ENCODE assay signal across 11 cellular contexts in the genomic region with DNA sequence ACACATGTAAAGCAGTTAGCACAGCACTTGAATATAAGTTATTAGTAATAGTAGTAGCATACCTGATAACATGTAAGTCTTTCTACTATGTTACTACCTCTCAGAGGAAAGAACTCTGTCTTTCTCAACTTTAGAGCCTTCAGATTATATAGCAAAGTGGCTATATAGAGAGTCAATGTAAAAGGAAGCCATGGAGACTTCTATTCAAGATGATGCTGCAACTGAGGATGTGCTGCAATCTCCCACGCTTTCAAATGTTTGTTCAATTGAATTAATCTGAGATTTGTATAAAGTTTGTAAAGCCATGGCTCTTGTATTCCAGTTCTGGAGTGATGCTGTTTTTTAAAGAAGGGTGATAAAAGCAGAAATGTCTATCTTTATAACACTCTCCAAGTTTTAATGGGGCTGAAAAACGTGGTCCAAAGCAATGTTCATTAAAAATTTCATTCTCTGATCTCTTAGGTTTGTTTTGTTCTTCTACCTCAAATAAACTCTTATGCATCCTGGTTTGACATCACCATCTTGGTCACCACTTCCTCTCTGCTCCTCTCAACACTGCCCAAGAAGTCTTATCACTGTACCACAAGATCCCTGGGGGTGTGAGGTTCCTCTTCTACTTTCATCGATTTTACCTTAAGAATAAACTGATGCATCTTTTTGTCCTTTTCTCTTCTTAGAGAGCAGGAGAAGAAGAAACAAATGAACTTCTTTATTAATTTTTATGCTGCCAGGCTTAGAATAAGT. TPM values are rescaled to one million over a fixed set of nuclear protein-coding genes. Genes with fewer than 3 reads are reported as not detected.
A peak's percentile ranks its signal among the peaks of the same experiment; 100 is the strongest.
DNase-seq lines count a peak whose midpoint lies in the region; ATAC-seq and TF ChIP-seq lines count a peak whose summit lies in the region.
"Had no signal": no experiment of that assay in that cellular context is flagged by ENCODE, and none has a peak within 500 bp of the region (broad histone marks: within the 10 kb centered on the region; RNA-seq: fewer than 3 reads in every experiment).

No MANE protein-coding gene starts in this region.

- TF ChIP-seq CTCF in ascending aorta (IDR thresholded peaks at IDR 0.05) = no peak
- TF ChIP-seq CTCF in gastroesophageal sphincter (IDR thresholded peaks at IDR 0.05) = no peak

- H3K9me3 Mint-ChIP-seq in activated naive CD8-positive, alpha-beta T cell treated with anti-CD3 and anti-CD28 coated beads, Interleukin-2, amount 50 U/mL, for 24 hours = no peaks in the 10 kb centered on the region
- H3K9me3 Mint-ChIP-seq: neural crest cell had no signal

- H3K4me3 ChIP-seq in ascending aorta = no peak overlapping the region
- no peak overlapping the region for H3K4me3 ChIP-seq in gastroesophageal sphincter

- H3K27ac ChIP-seq in ascending aorta (no peak overlapping the region), gastroesophageal sphincter (no peak overlapping the region)

- DNase-seq in activated naive CD8-positive, alpha-beta T cell treated with anti-CD3 and anti-CD28 coated beads, Interleukin-2, amount 50 U/mL, for 24 hours = no peak
- DNase-seq in HUDEP-2 (lab: John Stamatoyannopoulos, UW; ENCODE audit: unreplicated experiment in 76 of 76) (no peak), ascending aorta (ENCODE audit: low spot score in 2 of 2) (no peak), NCI-H524 (lab: John Stamatoyannopoulos, UW) (no peak)

- ATAC-seq in GM18498 (IDR thresholded peaks at IDR 0.05; ENCODE audit: unreplicated experiment) (peak; percentile 87), GM21423 (IDR thresholded peaks at IDR 0.05; ENCODE audit: unreplicated experiment) (peak; percentile 86), HG03520 (IDR thresholded peaks at IDR 0.05; ENCODE audit: unreplicated experiment) (peak; percentile 71), gastroesophageal sphincter (no peak)
- ATAC-seq in activated naive CD8-positive, alpha-beta T cell treated with anti-CD3 and anti-CD28 coated beads, Interleukin-2, amount 50 U/mL, for 24 hours = peak; percentile 61
- ATAC-seq: Panc1 had no signal

- H3K36me3 ChIP-seq in ascending aorta = no peaks in the 10 kb centered on the region
- no peaks in the 10 kb centered on the region for H3K36me3 ChIP-seq in gastroesophageal sphincter

- H3K9me3 ChIP-seq in ascending aorta (no peaks in the 10 kb centered on the region), gastroesophageal sphincter (peaks cover 0 to 6% (median 0%) of the 10 kb centered on the region in 3 donors)

- peaks cover 36% of the 10 kb centered on the region for H3K4me1 Mint-ChIP-seq in activated naive CD8-positive, alpha-beta T cell treated with anti-CD3 and anti-CD28 coated beads, Interleukin-2, amount 50 U/mL, for 24 hours
- H3K4me1 Mint-ChIP-seq: neural crest cell had no signal

- TF ChIP-seq POLR2A in gastroesophageal sphincter (IDR thresholded peaks at IDR 0.05) = no peak

- H3K27ac Mint-ChIP-seq in activated naive CD8-positive, alpha-beta T cell treated with anti-CD3 and anti-CD28 coated beads, Interleukin-2, amount 50 U/mL, for 24 hours = no peak overlapping the region

- intact Hi-C loops in ascending aorta (cut with DNase I) = no loop called here

- no peaks in the 10 kb centered on the region for H3K27me3 Mint-ChIP-seq in activated naive CD8-positive, alpha-beta T cell treated with anti-CD3 and anti-CD28 coated beads, Interleukin-2, amount 50 U/mL, for 24 hours

- no peaks in the 10 kb centered on the region for H3K36me3 Mint-ChIP-seq in activated naive CD8-positive, alpha-beta T cell treated with anti-CD3 and anti-CD28 coated beads, Interleukin-2, amount 50 U/mL, for 24 hours (ENCODE audit: low read depth)

- no peak overlapping the region for H3K4me3 Mint-ChIP-seq in activated naive CD8-positive, alpha-beta T cell treated with anti-CD3 and anti-CD28 coated beads, Interleukin-2, amount 50 U/mL, for 24 hours
- H3K4me3 Mint-ChIP-seq: neural crest cell had no signal

- H3K4me1 ChIP-seq in ascending aorta = no peaks in the 10 kb centered on the region
- H3K4me1 ChIP-seq in gastroesophageal sphincter = no peaks in the 10 kb centered on the region

- WGBS in gastroesophageal sphincter (ENCODE audit: low coverage in 1 of 2), 2 donors = 54 to 60% methylated on average over 3 of the region's 3 CpGs

- TF ChIP-seq EP300 in gastroesophageal sphincter (IDR thresholded peaks at IDR 0.05) = no peak

- H3K27me3 ChIP-seq in ascending aorta = no peaks in the 10 kb centered on the region
- no peaks in the 10 kb centered on the region for H3K27me3 ChIP-seq in gastroesophageal sphincter

RNA-seq across cellular contexts. Expression of a gene that starts 40.6 kb away (rescaled TPM):
- total RNA-seq in ascending aorta (not detected), gastroesophageal sphincter (not detected)
- total RNA-seq: M059J, neural crest cell had no signal
